ENCODE assay signal across 8 cellular contexts in the genomic region with DNA sequence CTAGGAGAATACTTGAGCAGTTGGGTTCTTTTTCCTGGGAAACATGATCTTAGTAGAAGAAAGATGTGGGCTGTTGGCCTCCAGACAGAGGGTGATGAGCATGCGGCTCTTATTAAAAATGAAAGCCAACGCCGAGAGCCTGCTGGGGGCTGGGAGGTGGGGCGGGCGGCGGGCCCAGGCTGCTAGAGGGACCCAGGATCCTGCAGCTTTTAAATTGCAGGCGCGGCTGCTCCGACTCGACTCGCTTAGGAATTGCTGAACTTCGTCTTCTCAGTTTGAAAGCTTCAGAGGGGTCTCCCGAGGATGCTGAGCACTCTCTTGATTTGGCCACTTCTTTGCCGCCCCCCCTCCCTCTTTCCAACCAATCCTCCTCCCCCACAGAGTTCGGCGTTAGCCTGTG. TPM values are rescaled to one million over a fixed set of nuclear protein-coding genes. Genes with fewer than 3 reads are reported as not detected.
DNase-seq lines count a peak whose midpoint lies in the region; ATAC-seq and TF ChIP-seq lines count a peak whose summit lies in the region.

No MANE protein-coding gene starts in this region.

- no peaks in the 10 kb centered on the region for H3K27me3 ChIP-seq in CD8-positive, alpha-beta T cell (ENCODE audit: insufficient read depth, low read length)
- H3K27me3 ChIP-seq in mucosa of stomach (ENCODE audit: control insufficient read depth, insufficient read depth, low read length) (no peaks in the 10 kb centered on the region), stomach (no peaks in the 10 kb centered on the region)

- H3K9ac ChIP-seq in mucosa of stomach (ENCODE audit: low read length), result peak overlapping the region; percentile 78

- TF ChIP-seq EP300 in stomach (IDR thresholded peaks at IDR 0.05), result no peak

- no peaks in the 10 kb centered on the region for H3K9me3 ChIP-seq in CD8-positive, alpha-beta T cell (ENCODE audit: low read length)
- H3K9me3 ChIP-seq in mucosa of stomach (ENCODE audit: control insufficient read depth, low read length) (no peaks in the 10 kb centered on the region), stomach (no peaks in the 10 kb centered on the region)

- peaks cover 23% of the 10 kb centered on the region for H3K36me3 Mint-ChIP-seq in CD8-positive, alpha-beta T cell
- H3K36me3 Mint-ChIP-seq in IgD-negative memory B cell, result no peaks in the 10 kb centered on the region

- CTCF ChIA-PET in CD8-positive, alpha-beta T cell (lab: Charles Lee), result no interaction called here

- TF ChIP-seq POLR2A in stomach (IDR thresholded peaks at IDR 0.05), result no peak

- peak; percentile 37 for ATAC-seq in CD8-positive, alpha-beta T cell

- peak overlapping the region; percentile 81 for H3K4me3 Mint-ChIP-seq in CD8-positive, alpha-beta T cell
- peak overlapping the region; percentile 84 to 95 (median 94) for H3K4me3 Mint-ChIP-seq in IgD-negative memory B cell

- peaks cover 23% of the 10 kb centered on the region for H3K4me1 ChIP-seq in CD8-positive, alpha-beta T cell (ENCODE audit: insufficient read depth, low read length)
- H3K4me1 ChIP-seq in mucosa of stomach (ENCODE audit: control insufficient read depth, insufficient read depth, low read length) (peaks cover 33% of the 10 kb centered on the region), stomach (peaks cover 30 to 59% (median 43%) of the 10 kb centered on the region in 4 donors)

- POLR2A ChIA-PET in CD8-positive, alpha-beta T cell (lab: Charles Lee), result interaction anchor here (0.9 to 1.4 kb wide), 3 partner anchors 27 to 55 kb away, joined by 3 to 8 read pairs (median 3); no protein-coding TSS in a partner anchor

- no peak for TF ChIP-seq CTCF in CD8-positive, alpha-beta T cell (IDR thresholded peaks at IDR 0.05)
- TF ChIP-seq CTCF in stomach (IDR thresholded peaks at IDR 0.05), result no peak

- no peaks in the 10 kb centered on the region for H3K9me3 Mint-ChIP-seq in CD8-positive, alpha-beta T cell
- no peaks in the 10 kb centered on the region for H3K9me3 Mint-ChIP-seq in IgD-negative memory B cell

- no peaks in the 10 kb centered on the region for H3K27me3 Mint-ChIP-seq in CD8-positive, alpha-beta T cell (ENCODE audit: low read depth)
- peaks cover 2% of the 10 kb centered on the region for H3K27me3 Mint-ChIP-seq in IgD-negative memory B cell

- H3K27ac ChIP-seq in CD8-positive, alpha-beta T cell (ENCODE audit: low read depth, low read length), result peak overlapping the region; percentile 45
- H3K27ac ChIP-seq in stomach, result peak overlapping the region; percentile 78 to 97 (median 96)

- WGBS in stomach, 5 donors, result 0 to 5% (median 1%) methylated on average over 16 of the region's 16 CpGs

- peaks cover 49% of the 10 kb centered on the region for H3K4me1 Mint-ChIP-seq in CD8-positive, alpha-beta T cell (ENCODE audit: low read depth)
- peaks cover 14 to 54% (median 28%) of the 10 kb centered on the region in 3 donors for H3K4me1 Mint-ChIP-seq in IgD-negative memory B cell

- peak overlapping the region; percentile 85 for H3K27ac Mint-ChIP-seq in CD8-positive, alpha-beta T cell
- peak overlapping the region; percentile 77 to 96 (median 86) for H3K27ac Mint-ChIP-seq in IgD-negative memory B cell

- DNase-seq in CD8-positive, alpha-beta T cell, result peak in 3 of 7 experiments; percentile 21 to 48 (median 44)
- DNase-seq in activated CD4-positive, alpha-beta T cell treated with anti-CD3 and anti-CD28 coated beads, Interleukin-2, amount 50 U/mL, for 24 hours (ENCODE audit: low read depth in 1 of 2, low spot score in 1 of 2), result peak; percentile 18 to 41
- DNase-seq in epidermal melanocyte (ENCODE audit: insufficient read length, low spot score) (peak; percentile 72), stomach (no peak), NCI-H1048 (lab: John Stamatoyannopoulos, UW) (no peak), DMS114 treated with DMSO at 0.1 percent for 48 hours (lab: John Stamatoyannopoulos, UW; ENCODE audit: unreplicated experiment) (no peak)

- peak overlapping the region; percentile 61 for H3K4me3 ChIP-seq in CD8-positive, alpha-beta T cell (ENCODE audit: low read depth, low read length)
- H3K4me3 ChIP-seq in mucosa of stomach (ENCODE audit: low read length) (peak overlapping the region; percentile 14), stomach (peak overlapping the region; percentile 81 to 94 (median 90))

- peaks cover 3% of the 10 kb centered on the region for H3K36me3 ChIP-seq in CD8-positive, alpha-beta T cell (ENCODE audit: insufficient read depth, low read length)
- H3K36me3 ChIP-seq in mucosa of stomach (ENCODE audit: control insufficient read depth, insufficient read depth, low read length) (no peaks in the 10 kb centered on the region), stomach (peaks cover 0 to 7% (median 2%) of the 10 kb centered on the region in 4 donors)

- intact Hi-C loops in CD8-positive, alpha-beta T cell (cut with DNase I, micrococcal nuclease), result loop anchor here (1.0 to 5.0 kb wide), 5 partner anchors 51 to 974 kb away; a partner anchor contains a TSS
- intact Hi-C loops in stomach (cut with DNase I; ENCODE audit: low total_unique reads), result no loop called here

RNA-seq across cellular contexts. Expression of a gene that starts 1.2 kb away (rescaled TPM):
- total RNA-seq in CD8-positive, alpha-beta T cell, result 10 to 100 TPM; 34.6 to 37.5 TPM
- polyA plus RNA-seq in IgD-negative memory B cell, result 8.8 TPM
- total RNA-seq in stomach, result 10 to 100 TPM; 35.0 to 83.1 (median 41.5) TPM
- polyA plus RNA-seq in stomach, result 10 to 100 TPM in 2 of 3 donors, 1 to 10 TPM in 1; 9.9 to 16.1 (median 10.4) TPM

Comparison
In these comparisons a context has a peak if more than half of its experiments do, and no peak if none do; other contexts are left out.
1. DNase-seq: peak in activated CD4-positive, alpha-beta T cell treated with anti-CD3 and anti-CD28 coated beads, Interleukin-2, amount 50 U/mL, for 24 hours (2 of 2) and epidermal melanocyte (single experiment); none in stomach (single experiment), NCI-H1048 (single experiment) and DMS114 treated with DMSO at 0.1 percent for 48 hours (single experiment).
2. H3K4me3 ChIP-seq: peak in every context shown above with its lines; median percentile 90 in stomach; 61 in CD8-positive, alpha-beta T cell; 14 in mucosa of stomach.